8 cellular contexts compared by ENCODE assay signal in the genomic region with DNA sequence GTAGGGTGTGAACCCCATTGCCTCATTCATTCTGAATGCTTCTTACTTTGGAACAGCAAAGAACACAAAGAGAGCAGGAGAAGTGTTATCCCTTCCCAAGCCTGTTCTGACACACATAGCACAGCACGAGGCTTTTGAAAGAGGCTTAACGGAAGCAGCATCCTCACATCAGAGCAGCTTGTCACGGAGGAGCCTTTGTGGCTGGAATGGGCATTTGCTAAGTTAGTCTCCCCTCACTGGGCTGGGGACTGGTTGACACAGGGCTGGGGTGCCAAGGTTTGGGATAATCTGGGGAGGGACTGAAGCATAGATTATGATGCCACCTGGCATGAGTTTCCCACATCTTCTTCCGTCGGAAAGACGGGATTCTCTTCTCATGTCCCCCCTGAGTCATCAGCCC.
"Had no signal": no experiment of that assay in that cellular context is flagged by ENCODE, and none has a peak within 500 bp of the region (broad histone marks: within the 10 kb centered on the region; RNA-seq: fewer than 3 reads in every experiment).

No MANE protein-coding gene starts in this region.

- H3K4me1 ChIP-seq: HAP-1 had no signal

- DNase-seq: GM23248, GOT3, H7, HFFc6 had no signal

- ATAC-seq: HCT116, HepG2 had no signal

- H3K4me3 ChIP-seq: GM23248, HAP-1 had no signal

- H3K9me3 ChIP-seq: HAP-1 had no signal

- H3K27ac ChIP-seq: GM23248, HL-60 had no signal
